2 cellular contexts compared by ENCODE assay signal in genomic region chr12:3157581-3158328, GRCh38.
TF ChIP-seq lines count a peak whose summit lies in the region.

No MANE protein-coding gene starts in this region.

TF ChIP-seq in SK-N-SH, 30 proteins besides CTCF, POLR2A, EP300 and RAD21 (continued from another document):
- TF ChIP-seq RCOR1 (IDR thresholded peaks at IDR 0.05; ENCODE audit: low read length): no peak
- no peak for TF ChIP-seq USF1 (IDR thresholded peaks at IDR 0.05; ENCODE audit: borderline replicate concordance, low read depth)
- no peak for TF ChIP-seq IRF3 (IDR thresholded peaks at IDR 0.05; ENCODE audit: low read depth, low read length)
- TF ChIP-seq NFIC (IDR thresholded peaks at IDR 0.05; ENCODE audit: borderline replicate concordance): no peak
- TF ChIP-seq ELF1 (IDR thresholded peaks at IDR 0.05): no peak
- no peak for TF ChIP-seq ZBTB33 (IDR thresholded peaks at IDR 0.05; ENCODE audit: borderline replicate concordance, low read depth)
- TF ChIP-seq RFX5 (IDR thresholded peaks at IDR 0.05; ENCODE audit: low read length): no peak
- TF ChIP-seq PBX3 (IDR thresholded peaks at IDR 0.05): no peak
- no peak for TF ChIP-seq MXI1 (IDR thresholded peaks at IDR 0.05; ENCODE audit: low read depth, low read length)
TF ChIP-seq in SK-N-SH: peak in this region for 0.

TF ChIP-seq in SK-N-SH treated with all-trans-retinoic acid at 6 μM for 48 hours, 23 proteins besides CTCF, POLR2A, EP300 and RAD21 (continued from another document):
- TF ChIP-seq PATZ1 (CRISPR knock-in tag; IDR thresholded peaks at IDR 0.05; ENCODE audit: borderline replicate concordance) (no peak), CSDC2 (CRISPR knock-in tag; IDR thresholded peaks at IDR 0.05) (no peak), ZNF8 (CRISPR knock-in tag; IDR thresholded peaks at IDR 0.05) (no peak), OSR1 (CRISPR knock-in tag; IDR thresholded peaks at IDR 0.05) (no peak), TOX (CRISPR knock-in tag; IDR thresholded peaks at IDR 0.05; ENCODE audit: borderline replicate concordance) (no peak), ARNTL (CRISPR knock-in tag; IDR thresholded peaks at IDR 0.05; ENCODE audit: borderline replicate concordance, low read depth) (no peak), PPARA (CRISPR knock-in tag; IDR thresholded peaks at IDR 0.05; ENCODE audit: borderline replicate concordance) (no peak), POU6F1 (CRISPR knock-in tag; IDR thresholded peaks at IDR 0.05; ENCODE audit: borderline replicate concordance, low read depth) (no peak), GLIS3 (CRISPR knock-in tag; IDR thresholded peaks at IDR 0.05) (no peak), ZFP3 (CRISPR knock-in tag; IDR thresholded peaks at IDR 0.05) (no peak), ZNF565 (CRISPR knock-in tag; conservative IDR thresholded peaks at IDR 0.05; ENCODE audit: low read depth) (no peak), BACH2 (CRISPR knock-in tag; IDR thresholded peaks at IDR 0.05; ENCODE audit: borderline replicate concordance) (no peak), CSRNP3 (CRISPR knock-in tag; IDR thresholded peaks at IDR 0.05) (no peak), ZFP30 (CRISPR knock-in tag; IDR thresholded peaks at IDR 0.05) (no peak), TCF4 (CRISPR knock-in tag; IDR thresholded peaks at IDR 0.05; ENCODE audit: borderline replicate concordance) (no peak), ESRRG (CRISPR knock-in tag; IDR thresholded peaks at IDR 0.05) (no peak), ZC3H10 (CRISPR knock-in tag; IDR thresholded peaks at IDR 0.05) (no peak), ISL1 (CRISPR knock-in tag; IDR thresholded peaks at IDR 0.05) (no peak)
